In genomic region chr9:77864096-77864889, GRCh38 we compare ENCODE assay signal across 14 cellular contexts.
DNase-seq lines count a peak whose midpoint lies in the region; ATAC-seq, FAIRE-seq and TF ChIP-seq lines count a peak whose summit lies in the region.
"Had no signal": no experiment of that assay in that cellular context is flagged by ENCODE, and none has a peak within 500 bp of the region (broad histone marks: within the 10 kb centered on the region; RNA-seq: fewer than 3 reads in every experiment).

No MANE protein-coding gene starts in this region.

- H3K27ac ChIP-seq in GM12878 (ENCODE audit: control insufficient read depth, insufficient read depth) = no peak overlapping the region
- no peak overlapping the region for H3K27ac ChIP-seq in mesendoderm (ENCODE audit: low read depth, low read length)

- no peaks in the 10 kb centered on the region; the same call in 1 of the 2 replicates for H3K27me3 ChIP-seq in GM06990 (replicated peaks; ENCODE audit: control insufficient read depth, insufficient read depth, low read length)
- no peaks in the 10 kb centered on the region for H3K27me3 ChIP-seq in Loucy (ENCODE audit: insufficient read depth, low read length, poor library complexity, severe bottlenecking)
- H3K27me3 ChIP-seq in GM12878 (replicated peaks in 1 of 2; ENCODE audit: control insufficient read depth in 2 of 2, insufficient read depth in 2 of 2, low read length in 1 of 2) = no peaks in the 10 kb centered on the region
- H3K27me3 ChIP-seq in mesendoderm (ENCODE audit: insufficient read depth, low read length, poor library complexity) = no peaks in the 10 kb centered on the region
- H3K27me3 ChIP-seq: Peyer's patch had no signal

- no peaks in the 10 kb centered on the region for H3K9me2 ChIP-seq in Loucy (replicated peaks; ENCODE audit: low read depth, low read length)

- H3K56ac ChIP-seq in mesendoderm (ENCODE audit: low read length) = no peak overlapping the region

- H3K9ac ChIP-seq in Loucy (ENCODE audit: low read depth, low read length, poor library complexity, severe bottlenecking) (peak overlapping the region; percentile 48), GM12878 (ENCODE audit: control insufficient read depth, insufficient read depth, low read length) (no peak overlapping the region), mesendoderm (ENCODE audit: low read length) (no peak overlapping the region)

- H3K36me3 ChIP-seq in GM06990 (ENCODE audit: control insufficient read depth, insufficient read depth, low read length) = no peaks in the 10 kb centered on the region
- peaks cover 50% of the 10 kb centered on the region for H3K36me3 ChIP-seq in Loucy (ENCODE audit: insufficient read depth, low read length)
- H3K36me3 ChIP-seq in GM12878 (ENCODE audit: control insufficient read depth in 2 of 2, insufficient read depth in 2 of 2, low read length in 1 of 2) = no peaks in the 10 kb centered on the region
- H3K36me3 ChIP-seq in mucosa of descending colon (ENCODE audit: low read depth) = no peaks in the 10 kb centered on the region
- H3K36me3 ChIP-seq in mesendoderm (ENCODE audit: control insufficient read depth, insufficient read depth, low read length) = no peaks in the 10 kb centered on the region
- H3K36me3 ChIP-seq: Peyer's patch had no signal

- H2AFZ ChIP-seq in Loucy (ENCODE audit: low read length) = no peak overlapping the region
- no peak overlapping the region for H2AFZ ChIP-seq in GM12878 (ENCODE audit: control insufficient read depth, low read depth, low read length)

- no peak for FAIRE-seq in GM12878 (lab: Jason Lieb, UNC)

- H3K79me2 ChIP-seq in Loucy (ENCODE audit: insufficient read depth, low read length) (peaks cover 98% of the 10 kb centered on the region), GM12878 (ENCODE audit: control insufficient read depth, insufficient read depth, low read length) (no peaks in the 10 kb centered on the region), mesendoderm (ENCODE audit: control insufficient read depth, insufficient read depth, low read length) (no peaks in the 10 kb centered on the region)

- H4K20me1 ChIP-seq in Loucy (ENCODE audit: insufficient read depth, low read length, poor library complexity, severe bottlenecking) = peaks cover 16% of the 10 kb centered on the region
- no peaks in the 10 kb centered on the region for H4K20me1 ChIP-seq in GM12878 (ENCODE audit: control insufficient read depth, insufficient read depth)

- 11% methylated on average over 3 of the region's 5 CpGs for WGBS in GM12878 (ENCODE audit: insufficient coverage, insufficient replicate concordance, low lambda C conversion rate, missing lambda C conversion rate)
- WGBS in mesendoderm (ENCODE audit: extremely low coverage, insufficient coverage, low lambda C conversion rate) = no CpG with 5 or more reads among the region's 5 CpGs

- RAD21 ChIA-PET in GM12878 (lab: Charles Lee; ENCODE audit: unreplicated experiment) = interaction anchor here (1.2 to 4.3 kb wide), 9 partner anchors 15 to 170 kb away, joined by 3 to 33 read pairs (median 4); no protein-coding TSS in a partner anchor

- DNase-seq in GM06990 (ENCODE audit: extremely low read depth, insufficient read length) (peak; percentile 34), GM12878 (ENCODE audit: low read depth, low spot score) (no peak), mucosa of descending colon (no peak), DMS79 (lab: John Stamatoyannopoulos, UW) (no peak), mesendoderm (no peak)
- DNase-seq: activated CD4-positive, alpha-beta T cell treated with anti-CD3 and anti-CD28 coated beads for 48 hours; activated naive CD4-positive, alpha-beta T cell treated with anti-CD3 and anti-CD28 coated beads, Interleukin-2, amount 50 U/mL, for 16 hours; effector memory CD8-positive, alpha-beta T cell; NCI-H1436 treated with DMSO at 0.1 percent for 48 hours; occipital lobe had no signal

- H3K4ac ChIP-seq in mesendoderm (ENCODE audit: low read depth, low read length) = no peak overlapping the region

- SMC1A ChIA-PET in GM12878 (lab: Charles Lee; ENCODE audit: uncharacterized antibody, unreplicated experiment) = interaction anchor here (0.6 to 4.4 kb wide), 20 partner anchors 9 to 220 kb away, joined by 3 to 45 read pairs (median 5); no protein-coding TSS in a partner anchor

- no peak for TF ChIP-seq POLR2A in GM12878 (IDR thresholded peaks at IDR 0.05; ENCODE audit: low read depth, low read length)

- TF ChIP-seq CTCF in GM06990 (IDR thresholded peaks at IDR 0.05; ENCODE audit: insufficient read depth, low read length, poor library complexity, severe bottlenecking) (peak; percentile 31), Loucy (conservative IDR thresholded peaks at IDR 0.05; ENCODE audit: low read length) (peak; percentile 58), GM12878 (IDR thresholded peaks at IDR 0.05 in 2 of 3, conservative IDR thresholded peaks at IDR 0.05 in 1 of 3; ENCODE audit: control insufficient read depth in 2 of 3, extremely low read depth in 1 of 3, insufficient read depth in 1 of 3, low read depth in 3 of 3, low read length in 3 of 3) (peak in 2 of 3 experiments; percentile 26 to 42; a peak in 3 of 6 replicates), mucosa of descending colon (IDR thresholded peaks at IDR 0.05) (no peak)

- CTCF ChIA-PET in GM12878 (lab: Yijun Ruan, JAX) = interaction anchor here (0.6 to 3.2 kb wide), 17 partner anchors 12 to 261 kb away, joined by 3 to 40 read pairs (median 4); no protein-coding TSS in a partner anchor

- TF ChIP-seq EP300 in GM12878 (IDR thresholded peaks at IDR 0.05; ENCODE audit: borderline replicate concordance in 1 of 2, control insufficient read depth in 1 of 2, low read depth in 2 of 2, low read length in 2 of 2) = no peak

- POLR2A ChIA-PET in GM12878 (lab: Charles Lee) = interaction anchor here (2.8 kb wide), 1 partner anchor 28 kb away, joined by 11 read pairs; no protein-coding TSS in a partner anchor

- no peak overlapping the region for H4K5ac ChIP-seq in mesendoderm (ENCODE audit: low read length)

- peak; percentile 68 for TF ChIP-seq RAD21 in GM12878 (IDR thresholded peaks at IDR 0.05; ENCODE audit: insufficient read depth, low read depth, low read length)

- peaks cover 11% of the 10 kb centered on the region; the same call in 1 of the 2 replicates for H3K9me3 ChIP-seq in Loucy (ENCODE audit: insufficient read depth, low read depth, low read length)
- no peaks in the 10 kb centered on the region for H3K9me3 ChIP-seq in GM12878 (replicated peaks; ENCODE audit: control insufficient read depth, insufficient read depth, low read length)
- H3K9me3 ChIP-seq in mucosa of descending colon = no peaks in the 10 kb centered on the region
- H3K9me3 ChIP-seq: Peyer's patch had no signal

- no peaks in the 10 kb centered on the region for H3F3A ChIP-seq in Loucy (ENCODE audit: low read depth)

- no peak overlapping the region for H2AK5ac ChIP-seq in mesendoderm (ENCODE audit: low read length)

- H3K18ac ChIP-seq in mesendoderm (ENCODE audit: low read length) = no peak overlapping the region

- no peak overlapping the region for H3K4me3 ChIP-seq in GM06990 (replicated peaks; ENCODE audit: low read depth, low read length)
- peak overlapping the region; percentile 26 for H3K4me3 ChIP-seq in Loucy (ENCODE audit: low read length, poor library complexity, severe bottlenecking)
- H3K4me3 ChIP-seq in GM12878 = no peak overlapping the region
- H3K4me3 ChIP-seq in mucosa of descending colon = no peak overlapping the region
- H3K4me3 ChIP-seq in mesendoderm (ENCODE audit: low read length) = no peak overlapping the region
- H3K4me3 ChIP-seq: Peyer's patch had no signal

- H3K79me1 ChIP-seq in mesendoderm (ENCODE audit: low read length) = peaks cover 3% of the 10 kb centered on the region

- no peak overlapping the region for H4K8ac ChIP-seq in mesendoderm (ENCODE audit: low read depth, low read length)

- H3K4me2 ChIP-seq in Loucy (ENCODE audit: low read depth, low read length, poor library complexity, severe bottlenecking) = peak overlapping the region; percentile 63
- no peak overlapping the region for H3K4me2 ChIP-seq in GM12878 (ENCODE audit: control insufficient read depth, insufficient read depth)
- no peak overlapping the region for H3K4me2 ChIP-seq in mesendoderm (ENCODE audit: low read length)

- ATAC-seq in GM12878 (peak; percentile 92), mucosa of descending colon (peak; percentile 36), HG02870 (IDR thresholded peaks at IDR 0.05; ENCODE audit: unreplicated experiment) (no peak)
- no peak for ATAC-seq in activated CD4-positive, CD25-positive, alpha-beta regulatory T cell treated with anti-CD3 and anti-CD28 coated beads, Interleukin-2, amount 50 U/mL, for 24 hours
- ATAC-seq: effector memory CD8-positive, alpha-beta T cell had no signal

- H2BK15ac ChIP-seq in mesendoderm (replicated peaks; ENCODE audit: low read depth) = no peak overlapping the region

- no peak overlapping the region for H3K23ac ChIP-seq in mesendoderm (ENCODE audit: low read length)

- no peak overlapping the region for H2BK120ac ChIP-seq in mesendoderm (ENCODE audit: low read depth, low read length)

- BruUV-seq in GM12878 (replicated peaks; lab: Mats Ljungman, UMichigan) = no TSS peak

- intact Hi-C loops in GM12878 (cut with micrococcal nuclease; ENCODE audit: unreplicated experiment) = loop anchor here (1.0 kb wide), 1 partner anchor 171 kb away; no protein-coding TSS in a partner anchor
- intact Hi-C loops in mucosa of descending colon (cut with DNase I, micrococcal nuclease) = no loop called here

- no peak overlapping the region for H2BK5ac ChIP-seq in mesendoderm (ENCODE audit: low read length)

- in situ Hi-C loops in GM12878 (cut with MboI) = no loop called here

- H3K4me1 ChIP-seq in Loucy (ENCODE audit: insufficient read depth, low read length, poor library complexity, severe bottlenecking) (peaks cover 28% of the 10 kb centered on the region), GM12878 (ENCODE audit: control insufficient read depth, insufficient read depth, low read length) (no peaks in the 10 kb centered on the region), mucosa of descending colon (ENCODE audit: low read depth) (peaks cover 11% of the 10 kb centered on the region), mesendoderm (ENCODE audit: control insufficient read depth, low read depth, low read length) (no peaks in the 10 kb centered on the region)

TF ChIP-seq in GM12878, 131 proteins besides CTCF, POLR2A, EP300 and RAD21 (continues in another document):
- TF ChIP-seq NBN (IDR thresholded peaks at IDR 0.05) (0 out of 2 replicates have a peak, but pooled peaks have one; percentile 18), RUNX3 (IDR thresholded peaks at IDR 0.05; ENCODE audit: low read length) (peak; percentile 54), BCL3 (IDR thresholded peaks at IDR 0.05; ENCODE audit: borderline replicate concordance, insufficient read depth, low read depth, low read length, poor library complexity, severe bottlenecking) (no peak)

Comparison
In these comparisons a context has a peak if more than half of its experiments do, and no peak if none do; other contexts are left out.
1. ATAC-seq: peak in GM12878 (single experiment) and mucosa of descending colon (single experiment); none in activated CD4-positive, CD25-positive, alpha-beta regulatory T cell treated with anti-CD3 and anti-CD28 coated beads, Interleukin-2, amount 50 U/mL, for 24 hours (0 of 2) and HG02870 (single experiment).